In genomic region chr12:121794532-121795028, GRCh38 we compare ENCODE assay signal across 8 cellular contexts. TPM values are rescaled to one million over a fixed set of nuclear protein-coding genes. Genes with fewer than 3 reads are reported as not detected.
DNase-seq lines count a peak whose midpoint lies in the region; ATAC-seq, FAIRE-seq and TF ChIP-seq lines count a peak whose summit lies in the region.

No MANE protein-coding gene starts in this region.

- peak overlapping the region; percentile 89 for H3K27ac ChIP-seq in DND-41 (ENCODE audit: low read length)
- peak overlapping the region; percentile 24; the same call in 1 of the 2 replicates for H3K27ac ChIP-seq in HUES64 (ENCODE audit: low read depth, low read length)
- H3K27ac ChIP-seq in adrenal gland, result peak overlapping the region; percentile 29 to 100 (median 100)
- H3K27ac ChIP-seq in kidney (ENCODE audit: low read depth in 2 of 2, low read length in 2 of 2), result peak overlapping the region; percentile 83 to 88
- H3K27ac ChIP-seq in subcutaneous abdominal adipose tissue (ENCODE audit: low read depth, low read length), result peak overlapping the region; percentile 100

- H4K20me1 ChIP-seq in DND-41 (ENCODE audit: insufficient read depth, low read length), result peaks cover 39% of the 10 kb centered on the region

- 9% methylated on average over 13 of the region's 13 CpGs for WGBS in HUES64
- WGBS in adrenal gland, 4 donors, result 0 to 3% (median 1%) methylated on average over 8 to 13 of the region's 13 CpGs

- DNase-seq in DND-41 (no peak), adrenal gland (peak; percentile 58 to 78 (median 66)), kidney (peak; percentile 88), mesenteric fat pad (ENCODE audit: low spot score) (no peak)

- ATAC-seq in DND-41 (ENCODE audit: insufficient read depth, low read depth), result peak; percentile 19
- ATAC-seq in GM21360 (IDR thresholded peaks at IDR 0.05; ENCODE audit: unreplicated experiment), result no peak
- ATAC-seq in HG02973 (IDR thresholded peaks at IDR 0.05; ENCODE audit: unreplicated experiment), result no peak

- H3K27me3 ChIP-seq in DND-41 (ENCODE audit: insufficient read depth, low read length, poor library complexity) (no peaks in the 10 kb centered on the region), HUES64 (ENCODE audit: insufficient read depth, low read length) (no peaks in the 10 kb centered on the region; the same call in 1 of the 2 replicates), adrenal gland (no peaks in the 10 kb centered on the region), subcutaneous abdominal adipose tissue (ENCODE audit: control insufficient read depth in 5 of 5, insufficient read depth in 4 of 5, low read length in 5 of 5) (no peaks in the 10 kb centered on the region)

- FAIRE-seq in kidney (lab: Jason Lieb, UNC), result no peak

- H3K4me3 ChIP-seq in DND-41 (ENCODE audit: low read depth in 1 of 2, low read length in 2 of 2) (peak overlapping the region in 1 of 2 experiments; percentile 81; a peak in 2 of 4 replicates), HUES64 (ENCODE audit: low read length) (peak overlapping the region; percentile 30), adrenal gland (peak overlapping the region in 1 of 4 donors; percentile 14), kidney (ENCODE audit: low read length in 2 of 2) (peak overlapping the region; percentile 12 to 46), subcutaneous abdominal adipose tissue (ENCODE audit: low read depth in 1 of 5, low read length in 5 of 5) (peak overlapping the region; percentile 34 to 60 (median 50))

- H3K9me3 ChIP-seq in DND-41 (ENCODE audit: insufficient read depth, low read length, severe bottlenecking) (no peaks in the 10 kb centered on the region), HUES64 (ENCODE audit: insufficient read depth, low read depth, low read length) (no peaks in the 10 kb centered on the region), adrenal gland (replicated peaks in 1 of 3) (no peaks in the 10 kb centered on the region), kidney (ENCODE audit: control insufficient read depth in 1 of 2, low read length in 2 of 2) (no peaks in the 10 kb centered on the region), subcutaneous abdominal adipose tissue (ENCODE audit: control insufficient read depth in 5 of 5, low read length in 5 of 5) (no peaks in the 10 kb centered on the region)

- no peak for TF ChIP-seq POLR2A in adrenal gland (IDR thresholded peaks at IDR 0.05)

- H3K4me2 ChIP-seq in DND-41 (ENCODE audit: insufficient read depth, low read length), result peak overlapping the region; percentile 99

- peaks cover 93% of the 10 kb centered on the region for H3K4me1 ChIP-seq in DND-41 (ENCODE audit: insufficient read depth, low read length)
- peaks cover 27% of the 10 kb centered on the region for H3K4me1 ChIP-seq in HUES64 (ENCODE audit: insufficient read depth, low read length)
- peaks cover 56 to 66% of the 10 kb centered on the region in 2 donors for H3K4me1 ChIP-seq in adrenal gland (replicated peaks in 1 of 2)
- H3K4me1 ChIP-seq in kidney (ENCODE audit: control insufficient read depth in 1 of 2, insufficient read depth in 1 of 2, low read depth in 1 of 2, low read length in 2 of 2), result peaks cover 30 to 52% of the 10 kb centered on the region in 2 donors
- H3K4me1 ChIP-seq in subcutaneous abdominal adipose tissue (ENCODE audit: control insufficient read depth in 5 of 5, insufficient read depth in 5 of 5, low read length in 5 of 5), result peaks cover 18 to 77% (median 74%) of the 10 kb centered on the region in 5 donors

- peaks cover 64% of the 10 kb centered on the region for H3K79me2 ChIP-seq in DND-41 (ENCODE audit: insufficient read depth, low read length)

- no peak for TF ChIP-seq CTCF in DND-41 (IDR thresholded peaks at IDR 0.05; ENCODE audit: borderline replicate concordance, extremely low read depth, low read length, poor library complexity, severe bottlenecking)
- TF ChIP-seq CTCF in adrenal gland (IDR thresholded peaks at IDR 0.05), result no peak
- TF ChIP-seq CTCF in kidney (IDR thresholded peaks at IDR 0.05; ENCODE audit: borderline replicate concordance, extremely low read depth, insufficient read depth), result no peak

- intact Hi-C loops in adrenal gland (cut with DNase I) (loop anchor here (2.0 to 10.0 kb wide), 4 partner anchors 18 to 100 kb away; no protein-coding TSS in a partner anchor), kidney (cut with DNase I) (no loop called here)

- H3K9ac ChIP-seq in DND-41 (ENCODE audit: low read depth, low read length), result peak overlapping the region; percentile 73
- 0 out of 2 replicates have a peak overlapping the region, but pooled peaks have one; percentile 0 for H3K9ac ChIP-seq in HUES64 (ENCODE audit: low read depth, low read length)
- H3K9ac ChIP-seq in kidney (ENCODE audit: low read length in 2 of 2), result peak overlapping the region; percentile 27 to 78
- peak overlapping the region in 2 of 5 donors; percentile 38 to 53 for H3K9ac ChIP-seq in subcutaneous abdominal adipose tissue (ENCODE audit: low read length in 5 of 5)

- H2AFZ ChIP-seq in DND-41 (ENCODE audit: low read depth, low read length), result peak overlapping the region; percentile 4; the same call in 1 of the 2 replicates

- peaks cover 35% of the 10 kb centered on the region for H3K36me3 ChIP-seq in DND-41 (ENCODE audit: insufficient read depth, low read length)
- peaks cover 18% of the 10 kb centered on the region for H3K36me3 ChIP-seq in HUES64 (ENCODE audit: insufficient read depth, low read length)
- H3K36me3 ChIP-seq in adrenal gland (replicated peaks in 1 of 2), result peaks cover 0 to 13% of the 10 kb centered on the region in 2 donors
- peaks cover 2 to 10% of the 10 kb centered on the region in 2 donors for H3K36me3 ChIP-seq in kidney (ENCODE audit: control insufficient read depth in 1 of 2, insufficient read depth in 2 of 2, low read length in 2 of 2)
- peaks cover 0 to 17% (median 11%) of the 10 kb centered on the region in 5 donors for H3K36me3 ChIP-seq in subcutaneous abdominal adipose tissue (ENCODE audit: control insufficient read depth in 5 of 5, insufficient read depth in 5 of 5, low read length in 5 of 5)

RNA-seq across cellular contexts. Expression of gene RHOF, which starts 1.1 kb away (rescaled TPM):
- 15.1 TPM for polyA plus RNA-seq in HUES64 (2013, experiment 1 of 2)
- 15.5 TPM for polyA plus RNA-seq in HUES64 (2013, experiment 2 of 2)
- total RNA-seq in adrenal gland (10 to 100 TPM in 7 of 8 donors, 1 to 10 TPM in 1; 7.7 to 49.5 (median 24.9) TPM), kidney (42.6 TPM), mesenteric fat pad (6.1 TPM)
- polyA plus RNA-seq in adrenal gland (10 to 100 TPM in 1 of 3 donors, 1 to 10 TPM in 2; 4.1 to 14.5 (median 9.3) TPM), kidney (ENCODE audit: insufficient read depth, low read depth, low replicate concordance) (23.9 TPM)

RNA-seq across cellular contexts. Expression of gene SETD1B, which starts 9.2 kb away (rescaled TPM):
- polyA plus RNA-seq in HUES64 (2013, experiment 1 of 2), result 8.4 TPM
- 8.3 TPM for polyA plus RNA-seq in HUES64 (2013, experiment 2 of 2)
- total RNA-seq in adrenal gland (10 to 100 TPM in 7 of 8 donors, 1 to 10 TPM in 1; 5.3 to 25.9 (median 13.6) TPM), kidney (34.5 TPM), mesenteric fat pad (20.7 TPM)
- polyA plus RNA-seq in adrenal gland (10 to 100 TPM in 1 of 3 donors, 1 to 10 TPM in 2; 5.0 to 27.3 (median 9.0) TPM), kidney (ENCODE audit: insufficient read depth, low read depth, low replicate concordance) (3.5 TPM)

Comparison
In these comparisons a context has a peak if more than half of its experiments do, and no peak if none do; other contexts are left out.
1. DNase-seq: peak in adrenal gland (7 of 7) and kidney (single experiment); none in DND-41 (single experiment) and mesenteric fat pad (single experiment).
2. H3K27ac ChIP-seq: peak in every context shown above with its lines; median percentile 100 in adrenal gland; 100 in subcutaneous abdominal adipose tissue; 89 in DND-41; 86 in kidney; 24 in HUES64.